In the genomic region with DNA sequence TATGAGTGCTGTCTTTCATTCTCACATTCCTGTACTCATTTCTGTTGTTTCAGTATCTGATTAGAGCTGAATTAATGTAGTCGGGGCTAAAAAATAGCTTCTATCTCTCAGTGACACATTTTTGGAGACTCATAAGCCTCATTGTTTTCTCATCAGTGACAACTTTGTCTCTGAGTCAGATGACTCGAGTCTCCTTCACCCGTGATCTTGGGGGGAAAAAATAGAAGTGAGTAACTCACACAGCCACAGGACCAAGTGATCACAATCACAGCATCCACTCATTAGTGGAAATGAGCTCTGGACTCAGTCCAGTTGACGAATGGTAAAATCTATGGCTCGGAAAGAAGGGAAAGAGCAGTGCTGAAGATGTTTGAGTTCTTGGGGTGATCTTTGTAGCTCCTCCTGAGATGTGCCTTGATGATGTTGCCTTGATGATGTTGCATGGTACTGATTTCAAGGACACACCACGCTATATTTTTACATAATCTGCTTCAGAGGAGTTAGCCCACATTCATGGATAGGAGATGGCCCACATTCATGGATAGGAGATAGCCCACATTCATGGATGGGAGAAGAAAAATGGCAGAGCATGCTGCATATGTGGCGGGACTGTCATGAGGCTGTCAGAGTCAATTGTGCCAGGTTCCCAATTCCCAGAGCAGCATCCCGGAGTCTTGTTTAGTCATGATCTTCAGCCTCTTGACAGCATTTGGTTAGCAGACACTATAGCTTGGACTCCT, we compare ENCODE assay signal across 18 cellular contexts.
DNase-seq lines count a peak whose midpoint lies in the region; ATAC-seq, FAIRE-seq and TF ChIP-seq lines count a peak whose summit lies in the region.
"Had no signal": no experiment of that assay in that cellular context is flagged by ENCODE, and none has a peak within 500 bp of the region (broad histone marks: within the 10 kb centered on the region; RNA-seq: fewer than 3 reads in every experiment).

No MANE protein-coding gene starts in this region.

- H3K4me3 Mint-ChIP-seq in IgD-negative memory B cell, result peak overlapping the region in 1 of 4 donors; percentile 53
- H3K4me3 Mint-ChIP-seq in astrocyte (ENCODE audit: unreplicated experiment), result no peak overlapping the region

- H3K36me3 ChIP-seq in BLaER1 (peaks cover 28% of the 10 kb centered on the region), astrocyte (ENCODE audit: insufficient read depth, low read length) (no peaks in the 10 kb centered on the region), heart left ventricle (peaks cover 0 to 36% (median 0%) of the 10 kb centered on the region in 9 donors)
- H3K36me3 ChIP-seq: thyroid gland had no signal

- 76 to 86% (median 82%) methylated on average over 8 of the region's 8 CpGs for WGBS in heart left ventricle, 4 donors

- H3K27me3 Mint-ChIP-seq in IgD-negative memory B cell (no peaks in the 10 kb centered on the region), astrocyte (ENCODE audit: low read depth, unreplicated experiment) (no peaks in the 10 kb centered on the region)

- no peak for TF ChIP-seq POLR2A in heart left ventricle (IDR thresholded peaks at IDR 0.05)

- H3K4me1 Mint-ChIP-seq in IgD-negative memory B cell, result peaks cover 59 to 76% (median 61%) of the 10 kb centered on the region in 3 donors
- peaks cover 15% of the 10 kb centered on the region for H3K4me1 Mint-ChIP-seq in astrocyte (ENCODE audit: low read depth, unreplicated experiment)

- H2AFZ ChIP-seq in astrocyte (ENCODE audit: low read depth, low read length), result no peak overlapping the region
- H2AFZ ChIP-seq: hepatocyte had no signal

- no peaks in the 10 kb centered on the region for H3K79me2 ChIP-seq in astrocyte (ENCODE audit: insufficient read depth, low read length)
- H3K79me2 ChIP-seq: hepatocyte had no signal

- H3K27ac ChIP-seq in BLaER1 (peak overlapping the region; percentile 70), astrocyte (ENCODE audit: low read depth, low read length) (no peak overlapping the region), heart left ventricle (no peak overlapping the region)
- H3K27ac ChIP-seq: esophagus squamous epithelium, hepatocyte, thyroid gland had no signal

- peak overlapping the region; percentile 51 to 89 (median 59) for H3K27ac Mint-ChIP-seq in IgD-negative memory B cell
- no peak overlapping the region for H3K27ac Mint-ChIP-seq in astrocyte (ENCODE audit: unreplicated experiment)

- H3K9me3 ChIP-seq in BLaER1 (no peaks in the 10 kb centered on the region), astrocyte (ENCODE audit: insufficient read depth, low read depth, low read length) (no peaks in the 10 kb centered on the region), heart left ventricle (peaks cover 0 to 10% (median 0%) of the 10 kb centered on the region in 12 donors)
- H3K9me3 ChIP-seq: esophagus squamous epithelium, thyroid gland had no signal

- H3K4me3 ChIP-seq in BLaER1, result no peak overlapping the region
- no peak overlapping the region for H3K4me3 ChIP-seq in GM12865 (ENCODE audit: low read depth, low read length)
- no peak overlapping the region for H3K4me3 ChIP-seq in astrocyte (ENCODE audit: insufficient read depth, low read depth, low read length)
- H3K4me3 ChIP-seq in heart left ventricle, result no peak overlapping the region
- H3K4me3 ChIP-seq: esophagus squamous epithelium, hepatocyte, thyroid gland had no signal

- H3K27me3 ChIP-seq in BLaER1 (no peaks in the 10 kb centered on the region), astrocyte (ENCODE audit: insufficient read depth, low read length) (no peaks in the 10 kb centered on the region), heart left ventricle (no peaks in the 10 kb centered on the region)
- H3K27me3 ChIP-seq: esophagus squamous epithelium, hepatocyte, thyroid gland had no signal

- FAIRE-seq in astrocyte (lab: Jason Lieb, UNC), result peak; percentile 26

- intact Hi-C loops in Right ventricle myocardium superior (cut with DNase I), result no loop called here
- intact Hi-C loops in heart left ventricle (cut with DNase I), result no loop called here

- peaks cover 3% of the 10 kb centered on the region for H3K36me3 Mint-ChIP-seq in IgD-negative memory B cell
- H3K36me3 Mint-ChIP-seq in astrocyte (ENCODE audit: low read depth, unreplicated experiment), result peaks cover 3% of the 10 kb centered on the region

- H3K4me1 ChIP-seq in BLaER1, result peaks cover 99% of the 10 kb centered on the region
- no peaks in the 10 kb centered on the region for H3K4me1 ChIP-seq in astrocyte (ENCODE audit: insufficient read depth, low read length)
- H3K4me1 ChIP-seq in heart left ventricle, result peaks cover 0 to 64% (median 8%) of the 10 kb centered on the region in 12 donors
- H3K4me1 ChIP-seq: thyroid gland had no signal

- H3K9me3 Mint-ChIP-seq in IgD-negative memory B cell (no peaks in the 10 kb centered on the region), astrocyte (ENCODE audit: unreplicated experiment) (no peaks in the 10 kb centered on the region)

- H3K9ac ChIP-seq in BLaER1 (no peak overlapping the region), astrocyte (ENCODE audit: low read length) (no peak overlapping the region)

- H4K20me1 ChIP-seq in BLaER1 (peaks cover 50% of the 10 kb centered on the region), astrocyte (ENCODE audit: insufficient read depth, low read length) (no peaks in the 10 kb centered on the region)

- ATAC-seq in Right ventricle myocardium superior (ENCODE audit: poor library complexity) (no peak), left lobe of liver (no peak), heart left ventricle (no peak)
- ATAC-seq: left colon had no signal

- H3K4me2 ChIP-seq in BLaER1 (peak overlapping the region; percentile 93), astrocyte (ENCODE audit: low read length) (no peak overlapping the region)
- H3K4me2 ChIP-seq: hepatocyte had no signal

- DNase-seq in GM12865 (ENCODE audit: low read depth) (peak; percentile 69), astrocyte (ENCODE audit: low read depth) (no peak), Right ventricle myocardium superior (no peak), NCI-H526 (lab: John Stamatoyannopoulos, UW) (no peak), left lobe of liver (ENCODE audit: low spot score) (no peak), heart left ventricle (no peak)
- DNase-seq: activated CD4-positive, alpha-beta T cell treated with anti-CD3 and anti-CD28 coated beads, Interleukin-2, amount 50 U/mL, for 4 hours; AML-193; amygdala; DMS79; esophagus squamous epithelium; left colon; NK-92 treated with Interleukin-12 subunit alpha and Interleukin-12 subunit beta, amount 100 ng/mL, for 24 hours; posterior cingulate gyrus; thyroid gland had no signal

- TF ChIP-seq CTCF in GM12865 (IDR thresholded peaks at IDR 0.05; ENCODE audit: insufficient read depth, low read depth, low read length, missing control alignments), result no peak
- no peak for TF ChIP-seq CTCF in astrocyte (IDR thresholded peaks at IDR 0.05; ENCODE audit: insufficient read depth, low read depth, low read length)
- no peak for TF ChIP-seq CTCF in heart left ventricle (IDR thresholded peaks at IDR 0.05)
